8 cellular contexts compared by ENCODE assay signal in the genomic region with DNA sequence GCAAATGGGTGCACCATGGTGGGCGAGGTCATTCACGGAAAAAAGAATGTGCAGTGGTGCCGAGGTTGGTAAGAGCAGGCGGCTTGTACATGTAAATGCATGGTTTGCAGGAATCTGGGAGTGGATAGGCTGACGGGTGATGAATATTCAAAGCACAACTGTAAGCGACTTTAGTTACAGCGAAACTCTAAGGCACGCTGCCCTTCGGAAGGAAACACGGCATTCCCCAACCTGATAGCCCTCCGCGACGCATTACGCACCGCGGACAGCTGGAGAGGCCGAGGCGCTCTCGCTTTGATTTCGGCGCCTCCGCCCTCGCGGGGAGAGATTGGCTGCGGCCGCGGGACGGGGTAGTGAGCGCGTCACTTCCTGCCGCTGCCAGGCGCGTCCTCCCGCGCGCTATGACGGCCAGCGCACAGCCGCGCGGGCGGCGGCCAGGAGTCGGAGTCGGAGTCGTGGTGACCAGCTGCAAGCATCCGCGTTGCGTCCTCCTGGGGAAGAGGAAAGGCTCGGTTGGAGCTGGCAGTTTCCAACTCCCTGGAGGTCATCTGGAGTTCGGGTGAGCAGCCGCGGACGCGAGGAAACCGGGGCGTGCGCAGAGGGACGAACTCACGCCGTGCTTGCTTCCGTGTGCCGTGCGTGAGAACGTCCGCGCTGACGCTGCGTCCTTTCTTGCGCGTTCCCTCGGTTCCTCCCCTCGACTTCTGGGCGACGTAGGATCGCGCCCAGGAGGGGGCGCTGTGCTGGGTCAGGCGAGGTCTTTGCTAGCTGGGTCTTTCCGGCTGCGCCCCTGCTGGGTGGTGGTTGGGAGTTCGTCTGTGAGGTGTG. TPM values are rescaled to one million over a fixed set of nuclear protein-coding genes. Genes with fewer than 3 reads are reported as not detected.
DNase-seq lines count a peak whose midpoint lies in the region; ATAC-seq and TF ChIP-seq lines count a peak whose summit lies in the region.

A gene (plus strand): TSS at position 381 of the 828 bp plus-strand sequence. CDS start 21 bp downstream, at position 402.

- peak; percentile 87 for ATAC-seq in GM18873 (IDR thresholded peaks at IDR 0.05; ENCODE audit: low FRiP score, unreplicated experiment)
- peak; percentile 93 for ATAC-seq in HG03139 (IDR thresholded peaks at IDR 0.05; ENCODE audit: unreplicated experiment)

- intact Hi-C loops in breast epithelium (cut with DNase I; ENCODE audit: low total_unique reads), result no loop called here

- TF ChIP-seq CTCF in VCaP (conservative IDR thresholded peaks at IDR 0.05), result peak; percentile 97
- TF ChIP-seq CTCF in breast epithelium (IDR thresholded peaks at IDR 0.05), result peak; percentile 91 to 98 (median 98)

- H3K4me3 ChIP-seq in breast epithelium (peak within 1 kb of the TSS; percentile 57 to 85 (median 68)), iPS-18c (ENCODE audit: insufficient read depth, low read depth, low read length) (peak within 1 kb of the TSS; percentile 83), skin epidermis (peak within 1 kb of the TSS; percentile 42 to 73 (median 58))

- H3K9me3 ChIP-seq in breast epithelium (no peaks in the 10 kb centered on the region), iPS-18c (ENCODE audit: control insufficient read depth, insufficient read depth, low read length) (peaks cover 3% of the 10 kb centered on the region)

- no peaks in the 10 kb centered on the region for H3K36me3 ChIP-seq in breast epithelium

- H3K27ac ChIP-seq in VCaP (peak within 1 kb of the TSS; percentile 92), breast epithelium (peak within 1 kb of the TSS; percentile 96 to 97), skin epidermis (peak within 1 kb of the TSS; percentile 77 to 99 (median 96))

- H3K27me3 ChIP-seq in breast epithelium, result no peaks in the 10 kb centered on the region

- DNase-seq in AG08396 (ENCODE audit: low spot score), result peak; percentile 96
- peak; percentile 52 for DNase-seq in NCI-H2196 treated with DMSO at 0.1 percent for 48 hours (lab: John Stamatoyannopoulos, UW; ENCODE audit: unreplicated experiment)
- DNase-seq in breast epithelium (ENCODE audit: low spot score in 2 of 2), result peak; percentile 83 to 90

- TF ChIP-seq POLR2A in breast epithelium (IDR thresholded peaks at IDR 0.05), result peak; percentile 53

- H3K4me1 ChIP-seq in breast epithelium, result no peaks in the 10 kb centered on the region

RNA-seq across cellular contexts. Expression of the gene that starts here (rescaled TPM):
- 10 to 100 TPM in 1 of 3 donors, 1 to 10 TPM in 2; 8.0 to 12.1 (median 8.2) TPM for total RNA-seq in breast epithelium

Comparison
In these comparisons a context has a peak if more than half of its experiments do, and no peak if none do; other contexts are left out.
1. Peak in every context shown above with its lines: DNase-seq, ATAC-seq, H3K4me3 ChIP-seq and H3K27ac ChIP-seq.